Comparison of ENCODE assay signal across 1 cellular context in the genomic region with DNA sequence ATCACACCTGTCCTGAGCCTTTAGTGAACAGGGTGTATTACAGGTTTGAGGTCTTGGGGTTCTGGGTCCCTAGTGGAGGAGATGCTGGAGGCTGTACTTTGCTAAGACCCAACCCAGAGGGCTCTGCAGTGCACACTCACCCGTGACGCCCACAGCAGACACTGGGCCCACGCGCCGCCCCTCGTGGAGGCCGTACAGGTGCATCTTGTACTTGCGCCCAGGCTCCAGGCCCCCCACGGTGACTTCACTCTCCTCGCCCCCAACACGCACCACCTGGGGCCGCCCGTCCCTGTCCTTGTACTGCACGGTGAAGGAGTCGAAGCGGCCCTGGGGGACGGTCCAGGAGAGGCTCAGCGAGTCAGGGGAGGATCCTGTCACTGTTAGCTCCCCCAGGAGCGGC. TPM values are rescaled to one million over a fixed set of nuclear protein-coding genes. Genes with fewer than 3 reads are reported as not detected.
"Had no signal": no experiment of that assay in that cellular context is flagged by ENCODE, and none has a peak within 500 bp of the region (broad histone marks: within the 10 kb centered on the region; RNA-seq: fewer than 3 reads in every experiment).

No MANE protein-coding gene starts in this region.

RNA-seq across cellular contexts. Expression of a gene that starts 29.3 kb away (rescaled TPM):
- total RNA-seq: bronchial epithelial cell had no signal
